Comparison of ENCODE assay signal across 16 cellular contexts in genomic region chr3:2511356-2511755, GRCh38.
DNase-seq lines count a peak whose midpoint lies in the region; ATAC-seq and TF ChIP-seq lines count a peak whose summit lies in the region.
"Had no signal": no experiment of that assay in that cellular context is flagged by ENCODE, and none has a peak within 500 bp of the region (broad histone marks: within the 10 kb centered on the region; RNA-seq: fewer than 3 reads in every experiment).

No MANE protein-coding gene starts in this region.

- no peaks in the 10 kb centered on the region for H3K4me1 ChIP-seq in right cardiac atrium (ENCODE audit: control insufficient read depth, insufficient read depth, low read length)
- H3K4me1 ChIP-seq: left lung had no signal

- no peak for TF ChIP-seq CTCF in RWPE1 (conservative IDR thresholded peaks at IDR 0.05; ENCODE audit: low read depth)

- intact Hi-C loops in right cardiac atrium (cut with DNase I): no loop called here

- ATAC-seq in right cardiac atrium: no peak
- ATAC-seq in GM21786 (IDR thresholded peaks at IDR 0.05; ENCODE audit: unreplicated experiment): no peak
- no peak for ATAC-seq in HG03108 (IDR thresholded peaks at IDR 0.05; ENCODE audit: unreplicated experiment)
- ATAC-seq in HG03196 (IDR thresholded peaks at IDR 0.05; ENCODE audit: unreplicated experiment): no peak
- ATAC-seq: activated naive CD8-positive, alpha-beta T cell treated with anti-CD3 and anti-CD28 coated beads, Interleukin-2, amount 50 U/mL, for 24 hours; left lung; stimulated activated effector memory CD8-positive, alpha-beta T cell treated with anti-CD3 and anti-CD28 coated beads, Interleukin-12 subunit alpha, Interleukin-12 subunit beta, amount 100 ng/mL, for 72 hours had no signal

- no peaks in the 10 kb centered on the region for H3K9me3 ChIP-seq in right cardiac atrium (ENCODE audit: control insufficient read depth, low read length)
- H3K9me3 ChIP-seq: left lung had no signal

- CTCF ChIA-PET in RWPE1 (lab: Yijun Ruan, JAX): no interaction called here

- WGBS in right cardiac atrium: 20% methylated on average over 10 of the region's 10 CpGs

- no peak overlapping the region for H3K27ac ChIP-seq in right cardiac atrium (ENCODE audit: low read length)
- no peak overlapping the region for H3K27ac ChIP-seq in RWPE1
- H3K27ac ChIP-seq: left lung, WERI-Rb-1 had no signal

- peak; percentile 47 for DNase-seq in Ammon's horn (ENCODE audit: low spot score)
- peak; percentile 82 for DNase-seq in NCI-H128 (lab: John Stamatoyannopoulos, UW; ENCODE audit: unreplicated experiment)
- DNase-seq in NCI-H82 treated with DMSO at 0.1 percent for 48 hours (lab: John Stamatoyannopoulos, UW; ENCODE audit: unreplicated experiment): peak; percentile 2
- peak; percentile 21 to 60 (median 57) for DNase-seq in right cardiac atrium
- DNase-seq in RWPE1 (ENCODE audit: low spot score): no peak
- DNase-seq: activated CD8-positive, alpha-beta memory T cell treated with anti-CD3 and anti-CD28 coated beads, Interleukin-2, amount 50 U/mL, for 4 hours; activated naive CD8-positive, alpha-beta T cell treated with anti-CD3 and anti-CD28 coated beads, Interleukin-2, amount 50 U/mL, for 24 hours; dermis blood vessel endothelial cell; foreskin fibroblast; left lung; occipital lobe; WERI-Rb-1 had no signal

- H3K4me3 ChIP-seq in right cardiac atrium (ENCODE audit: low read length): no peak overlapping the region
- H3K4me3 ChIP-seq: left lung had no signal

- no peaks in the 10 kb centered on the region for H3K27me3 ChIP-seq in right cardiac atrium (ENCODE audit: control insufficient read depth, insufficient read depth)
- H3K27me3 ChIP-seq: left lung had no signal

- POLR2A ChIA-PET in RWPE1 (lab: Yijun Ruan, JAX; ENCODE audit: low non-redundant PET): no interaction called here
